ENCODE assay signal across 8 cellular contexts in genomic region chr6:11324453-11325023, GRCh38.
DNase-seq lines count a peak whose midpoint lies in the region; ATAC-seq and TF ChIP-seq lines count a peak whose summit lies in the region.

No MANE protein-coding gene starts in this region.

- no peak overlapping the region for H3K4me3 ChIP-seq in testis
- H3K4me3 ChIP-seq in body of pancreas, result no peak overlapping the region
- no peak overlapping the region for H3K4me3 ChIP-seq in transverse colon

- H3K4me1 Mint-ChIP-seq in activated T-helper 1 cell treated with anti-CD3 and anti-CD28 coated beads, Interleukin-12 subunit alpha, Interleukin-12 subunit beta, Interleukin-2, Interleukin-4 antibody, amounts not matched to agents 30 ng/mL and 10 ng/mL and 1 ng/mL, durations not matched to agents 14 hours and 24 hours and 36 hours (ENCODE audit: low read depth), result peaks cover 91% of the 10 kb centered on the region

- WGBS in testis, 2 donors, result 88 to 95% methylated on average over 6 of the region's 6 CpGs
- 88 to 89% methylated on average over 6 of the region's 6 CpGs for WGBS in body of pancreas, 2 donors
- WGBS in transverse colon (ENCODE audit: low coverage in 1 of 2), 2 donors, result 90% methylated on average over 6 of the region's 6 CpGs; no CpG with 5 or more reads in 1 of the 2 donors

- in situ Hi-C loops in transverse colon (cut with MboI; ENCODE audit: low pct_ligation_motif_present in 1 of 4, low pct_unique_long_range_greater_than_20kb in 1 of 4, low sequenced_read_pairs in 3 of 4), result no loop called here

- H3K36me3 Mint-ChIP-seq in activated T-helper 1 cell treated with anti-CD3 and anti-CD28 coated beads, Interleukin-12 subunit alpha, Interleukin-12 subunit beta, Interleukin-2, Interleukin-4 antibody, amounts not matched to agents 30 ng/mL and 10 ng/mL and 1 ng/mL, durations not matched to agents 14 hours and 24 hours and 36 hours (ENCODE audit: low read depth), result peaks cover 54% of the 10 kb centered on the region

- H3K27me3 ChIP-seq in testis (no peaks in the 10 kb centered on the region), body of pancreas (no peaks in the 10 kb centered on the region), transverse colon (no peaks in the 10 kb centered on the region)

- no peaks in the 10 kb centered on the region for H3K9me3 Mint-ChIP-seq in activated T-helper 1 cell treated with anti-CD3 and anti-CD28 coated beads, Interleukin-12 subunit alpha, Interleukin-12 subunit beta, Interleukin-2, Interleukin-4 antibody, amounts not matched to agents 30 ng/mL and 10 ng/mL and 1 ng/mL, durations not matched to agents 14 hours and 24 hours and 36 hours

- H3K27ac Mint-ChIP-seq in activated T-helper 1 cell treated with anti-CD3 and anti-CD28 coated beads, Interleukin-12 subunit alpha, Interleukin-12 subunit beta, Interleukin-2, Interleukin-4 antibody, amounts not matched to agents 30 ng/mL and 10 ng/mL and 1 ng/mL, durations not matched to agents 14 hours and 24 hours and 36 hours, result peak overlapping the region; percentile 97

- no peaks in the 10 kb centered on the region for H3K27me3 Mint-ChIP-seq in activated T-helper 1 cell treated with anti-CD3 and anti-CD28 coated beads, Interleukin-12 subunit alpha, Interleukin-12 subunit beta, Interleukin-2, Interleukin-4 antibody, amounts not matched to agents 30 ng/mL and 10 ng/mL and 1 ng/mL, durations not matched to agents 14 hours and 24 hours and 36 hours (ENCODE audit: insufficient read depth)

- TF ChIP-seq EP300 in transverse colon (IDR thresholded peaks at IDR 0.05; ENCODE audit: low read depth), result no peak

- intact Hi-C loops in activated T-helper 1 cell treated with anti-CD3 and anti-CD28 coated beads, Interleukin-12 subunit alpha, Interleukin-12 subunit beta, Interleukin-2, Interleukin-4 antibody, amounts not matched to agents 30 ng/mL and 10 ng/mL and 1 ng/mL, durations not matched to agents 14 hours and 24 hours and 36 hours (cut with micrococcal nuclease), result loop anchor here (1.0 to 5.0 kb wide), 14 partner anchors 18 to 388 kb away; partner anchors contain the start of gene NEDD9
- intact Hi-C loops in testis (cut with DNase I; ENCODE audit: low total_unique reads), result no loop called here
- intact Hi-C loops in body of pancreas (cut with DNase I), result no loop called here
- intact Hi-C loops in transverse colon (cut with DNase I; ENCODE audit: low total_unique reads), result no loop called here

- no peak for TF ChIP-seq POLR2A in testis (IDR thresholded peaks at IDR 0.05)
- no peak for TF ChIP-seq POLR2A in body of pancreas (IDR thresholded peaks at IDR 0.05)
- TF ChIP-seq POLR2A in transverse colon (IDR thresholded peaks at IDR 0.05), result no peak

- peaks cover under 1% of the 10 kb centered on the region for H3K4me1 ChIP-seq in testis
- H3K4me1 ChIP-seq in body of pancreas, result peaks cover under 1% of the 10 kb centered on the region
- H3K4me1 ChIP-seq in transverse colon, result peaks cover 0 to 11% (median 7%) of the 10 kb centered on the region in 4 donors

- no peaks in the 10 kb centered on the region for H3K9me3 ChIP-seq in testis
- H3K9me3 ChIP-seq in body of pancreas, result no peaks in the 10 kb centered on the region
- H3K9me3 ChIP-seq in transverse colon, result no peaks in the 10 kb centered on the region

- peak; percentile 54 for DNase-seq in activated T-helper 1 cell treated with anti-CD3 and anti-CD28 coated beads, Interleukin-12 subunit alpha, Interleukin-12 subunit beta, Interleukin-2, Interleukin-4 antibody, amounts not matched to agents 30 ng/mL and 10 ng/mL and 1 ng/mL, durations not matched to agents 14 hours and 24 hours and 36 hours (ENCODE audit: low spot score)
- peak; percentile 25 for DNase-seq in stimulated activated CD8-positive, alpha-beta memory T cell treated with anti-CD3 and anti-CD28 coated beads, Interleukin-12 subunit alpha, Interleukin-12 subunit beta, amount 100 ng/mL, for 24 hours (ENCODE audit: extremely low read depth)
- DNase-seq in testis, result no peak
- DNase-seq in GM03348 (ENCODE audit: low spot score), result no peak
- DNase-seq in body of pancreas, result no peak
- DNase-seq in transverse colon, result no peak

- TF ChIP-seq CTCF in testis (IDR thresholded peaks at IDR 0.05) (no peak), body of pancreas (IDR thresholded peaks at IDR 0.05) (no peak), transverse colon (IDR thresholded peaks at IDR 0.05) (no peak)

- H3K4me3 Mint-ChIP-seq in activated T-helper 1 cell treated with anti-CD3 and anti-CD28 coated beads, Interleukin-12 subunit alpha, Interleukin-12 subunit beta, Interleukin-2, Interleukin-4 antibody, amounts not matched to agents 30 ng/mL and 10 ng/mL and 1 ng/mL, durations not matched to agents 14 hours and 24 hours and 36 hours, result peak overlapping the region; percentile 65

- H3K36me3 ChIP-seq in testis (ENCODE audit: low read depth, missing control alignments) (no peaks in the 10 kb centered on the region), body of pancreas (replicated peaks in 1 of 2; ENCODE audit: insufficient read depth in 1 of 2, low read depth in 2 of 2) (no peaks in the 10 kb centered on the region), transverse colon (no peaks in the 10 kb centered on the region)

- ATAC-seq in GM19351 (IDR thresholded peaks at IDR 0.05; ENCODE audit: unreplicated experiment) (peak; percentile 70), HG03045 (IDR thresholded peaks at IDR 0.05; ENCODE audit: unreplicated experiment) (peak; percentile 77), body of pancreas (no peak)

- H3K27ac ChIP-seq in testis, result no peak overlapping the region
- H3K27ac ChIP-seq in body of pancreas, result no peak overlapping the region
- no peak overlapping the region for H3K27ac ChIP-seq in transverse colon

Comparison
In these comparisons a context has a peak if more than half of its experiments do, and no peak if none do; other contexts are left out.
1. DNase-seq: peak in activated T-helper 1 cell treated with anti-CD3 and anti-CD28 coated beads, Interleukin-12 subunit alpha, Interleukin-12 subunit beta, Interleukin-2, Interleukin-4 antibody, amounts not matched to agents 30 ng/mL and 10 ng/mL and 1 ng/mL, durations not matched to agents 14 hours and 24 hours and 36 hours (single experiment) and stimulated activated CD8-positive, alpha-beta memory T cell treated with anti-CD3 and anti-CD28 coated beads, Interleukin-12 subunit alpha, Interleukin-12 subunit beta, amount 100 ng/mL, for 24 hours (single experiment); none in testis (single experiment), GM03348 (single experiment), body of pancreas (0 of 4) and transverse colon (single experiment).